ENCODE assay signal across 1 cellular context in genomic region chr3:146777941-146778340, GRCh38.
TF ChIP-seq lines count a peak whose summit lies in the region.

No MANE protein-coding gene starts in this region.

TF ChIP-seq in H1, 55 proteins besides CTCF, POLR2A, EP300 and RAD21 (continued from another document):
- no peak for TF ChIP-seq CHD7 (IDR thresholded peaks at IDR 0.05; ENCODE audit: insufficient replicate concordance, low read length)
- no peak for TF ChIP-seq FOSL1 (IDR thresholded peaks at IDR 0.05; ENCODE audit: insufficient read depth, low read depth, low read length)
- TF ChIP-seq CTBP2 (IDR thresholded peaks at IDR 0.05; ENCODE audit: borderline replicate concordance, insufficient read depth, insufficient read length, low read length): no peak
- no peak for TF ChIP-seq E2F6 (IDR thresholded peaks at IDR 0.05)
- TF ChIP-seq TBP (IDR thresholded peaks at IDR 0.05; ENCODE audit: low read depth, low read length): no peak
- no peak for TF ChIP-seq BCL11A (IDR thresholded peaks at IDR 0.05; ENCODE audit: low read depth in 2 of 2, low read length in 2 of 2)
- no peak for TF ChIP-seq SP2 (IDR thresholded peaks at IDR 0.05; ENCODE audit: low read length)
